In genomic region chr2:79721966-79722365, GRCh38 we compare ENCODE assay signal across 20 cellular contexts.
"Had no signal": no experiment of that assay in that cellular context is flagged by ENCODE, and none has a peak within 500 bp of the region (broad histone marks: within the 10 kb centered on the region; RNA-seq: fewer than 3 reads in every experiment).

No MANE protein-coding gene starts in this region.

- H3K4me1 ChIP-seq: left lung, tibial artery, vagina had no signal

- H3K4me3 ChIP-seq: cardiac muscle cell, left lung, tibial artery, vagina had no signal

- DNase-seq: activated CD4-positive, alpha-beta T cell treated with anti-CD3 and anti-CD28 coated beads for 1 hour; activated gamma-delta T cell; activated T-cell treated with anti-CD3 and anti-CD28 coated beads, Interleukin-2, amount 50 U/mL, for 72 hours; effector memory CD8-positive, alpha-beta T cell; hypothalamus; kidney; left lung; midbrain; nephron progenitor cell; occipital lobe; stimulated activated naive CD8-positive, alpha-beta T cell treated with anti-CD3 and anti-CD28 coated beads, Interleukin-15, Interleukin-2, amounts not matched to agents 100 U/mL and 50 U/mL, for 24 hours; substantia nigra; tibial artery; WERI-Rb-1 had no signal

- H3K27ac Mint-ChIP-seq: activated naive CD4-positive, alpha-beta T cell treated with anti-CD3 and anti-CD28 coated beads, Interleukin-2, amount 50 U/mL, for 72 hours; activated T-cell treated with anti-CD3 and anti-CD28 coated beads, Interleukin-2, amount 50 U/mL, for 72 hours; effector memory CD8-positive, alpha-beta T cell; nephron progenitor cell; progenitor cell of endocrine pancreas; T-helper 1 cell treated with Interleukin-12 subunit alpha and Interleukin-12 subunit beta and Interleukin-4 antibody, amounts not matched to agents 30 μg/mL and 1 μg/mL, for 36 hours had no signal

- H3K27ac ChIP-seq: cardiac muscle cell, left lung, tibial artery, vagina, WERI-Rb-1 had no signal

- ATAC-seq: activated naive CD4-positive, alpha-beta T cell treated with anti-CD3 and anti-CD28 coated beads, Interleukin-2, amount 50 U/mL, for 72 hours; activated T-cell treated with anti-CD3 and anti-CD28 coated beads, Interleukin-2, amount 50 U/mL, for 72 hours; effector memory CD8-positive, alpha-beta T cell; left lung; stimulated activated naive CD8-positive, alpha-beta T cell treated with anti-CD3 and anti-CD28 coated beads, Interleukin-15, Interleukin-2, amounts not matched to agents 100 U/mL and 50 U/mL, for 24 hours had no signal

- H3K9me3 ChIP-seq: left lung, tibial artery, vagina had no signal

- H3K27me3 Mint-ChIP-seq: effector memory CD8-positive, alpha-beta T cell had no signal

- H3K36me3 ChIP-seq: cardiac muscle cell, left lung, tibial artery, vagina, WERI-Rb-1 had no signal

- H3K4me3 Mint-ChIP-seq: activated T-cell treated with anti-CD3 and anti-CD28 coated beads, Interleukin-2, amount 50 U/mL, for 72 hours; effector memory CD8-positive, alpha-beta T cell; nephron progenitor cell; T-helper 1 cell treated with Interleukin-12 subunit alpha and Interleukin-12 subunit beta and Interleukin-4 antibody, amounts not matched to agents 30 μg/mL and 1 μg/mL, for 36 hours had no signal

- H3K27me3 ChIP-seq: cardiac muscle cell, left lung, tibial artery, vagina had no signal

- FAIRE-seq: frontal cortex, kidney had no signal
